Comparison of ENCODE assay signal across 8 cellular contexts in the genomic region with DNA sequence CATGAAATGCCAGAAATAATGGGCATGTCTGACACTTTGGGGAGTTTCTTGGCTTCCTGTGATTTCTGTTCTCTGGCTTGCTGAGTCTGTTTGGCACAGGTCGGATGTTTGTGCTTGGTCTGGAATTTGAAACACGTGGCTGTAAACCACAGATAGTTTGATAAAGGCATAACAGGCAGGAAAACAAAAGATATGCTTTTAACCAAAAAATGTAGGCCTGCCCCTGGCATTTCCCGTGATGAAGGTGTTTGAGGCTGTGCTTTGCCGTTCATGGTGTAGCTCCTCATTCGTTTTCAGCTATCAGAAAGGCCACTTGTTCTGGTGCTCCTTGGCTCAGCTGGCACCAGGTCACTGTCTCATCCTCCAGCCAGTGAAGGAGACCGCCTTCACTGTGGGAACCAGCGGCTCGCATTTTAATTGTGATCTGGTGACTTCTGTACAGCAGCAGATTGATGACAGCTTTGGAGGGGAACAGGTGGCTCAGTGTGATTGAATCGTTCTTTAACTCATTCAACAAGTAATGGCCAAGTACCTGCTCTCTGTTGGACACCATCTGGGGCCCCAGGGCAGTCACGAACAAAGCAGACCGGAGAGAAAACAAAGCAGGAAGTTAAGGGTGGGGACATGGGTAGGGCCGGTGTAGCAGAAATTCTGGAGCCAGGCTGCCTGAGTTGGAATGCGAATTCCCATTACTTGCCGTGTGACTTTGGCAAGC.
DNase-seq lines count a peak whose midpoint lies in the region; ATAC-seq and TF ChIP-seq lines count a peak whose summit lies in the region.

No MANE protein-coding gene starts in this region.

- TF ChIP-seq CTCF in RWPE2 (IDR thresholded peaks at IDR 0.05; ENCODE audit: poor library complexity, severe bottlenecking) (no peak), colonic mucosa (IDR thresholded peaks at IDR 0.05) (no peak)

- H3K27ac ChIP-seq in RWPE2 (ENCODE audit: poor library complexity, severe bottlenecking), result peak overlapping the region; percentile 94
- no peak overlapping the region for H3K27ac ChIP-seq in colonic mucosa
- peak overlapping the region; percentile 42 for H3K27ac ChIP-seq in mesodermal cell (ENCODE audit: low read depth, low read length, severe bottlenecking)

- no peaks in the 10 kb centered on the region for H3K36me3 ChIP-seq in RWPE2 (ENCODE audit: low read depth)
- no peaks in the 10 kb centered on the region for H3K36me3 ChIP-seq in colonic mucosa
- no peaks in the 10 kb centered on the region for H3K36me3 ChIP-seq in mesodermal cell (ENCODE audit: control insufficient read depth, insufficient read depth, low read length)

- H3K27me3 Mint-ChIP-seq in activated CD4-positive, alpha-beta T cell treated with anti-CD3 and anti-CD28 coated beads for 36 hours, result no peaks in the 10 kb centered on the region

- POLR2A ChIA-PET in activated CD4-positive, alpha-beta T cell treated with anti-CD3 and anti-CD28 coated beads for 36 hours (lab: Charles Lee), result no interaction called here

- CTCF ChIA-PET in activated CD4-positive, alpha-beta T cell treated with anti-CD3 and anti-CD28 coated beads for 36 hours (lab: Charles Lee), result interaction anchor here (0.8 to 1.1 kb wide), 2 partner anchors 83 to 92 kb away, joined by 3 to 4 read pairs; no protein-coding TSS in a partner anchor

- H3K4me3 ChIP-seq in RWPE2 (ENCODE audit: severe bottlenecking) (no peak overlapping the region), colonic mucosa (no peak overlapping the region), mesodermal cell (ENCODE audit: extremely low read depth, insufficient read depth, low read length, poor library complexity, severe bottlenecking) (no peak overlapping the region)

- peak overlapping the region; percentile 37 for H3K4me3 Mint-ChIP-seq in activated CD4-positive, alpha-beta T cell treated with anti-CD3 and anti-CD28 coated beads for 36 hours

- H3K27me3 ChIP-seq in RWPE2 (ENCODE audit: insufficient read depth, poor library complexity, severe bottlenecking) (no peaks in the 10 kb centered on the region), colonic mucosa (no peaks in the 10 kb centered on the region)

- peak; percentile 23 for ATAC-seq in activated CD4-positive, alpha-beta T cell treated with anti-CD3 and anti-CD28 coated beads for 36 hours
- peak; percentile 81 for ATAC-seq in RWPE2 (ENCODE audit: low read depth)
- no peak for ATAC-seq in GM21360 (IDR thresholded peaks at IDR 0.05; ENCODE audit: unreplicated experiment)
- no peak for ATAC-seq in activated CD4-positive, CD25-positive, alpha-beta regulatory T cell treated with anti-CD3 and anti-CD28 coated beads, Interleukin-2, amount 50 U/mL, for 24 hours

- H3K9me3 Mint-ChIP-seq in activated CD4-positive, alpha-beta T cell treated with anti-CD3 and anti-CD28 coated beads for 36 hours (ENCODE audit: low read depth), result peaks cover 16% of the 10 kb centered on the region

- peaks cover 79% of the 10 kb centered on the region for H3K4me1 Mint-ChIP-seq in activated CD4-positive, alpha-beta T cell treated with anti-CD3 and anti-CD28 coated beads for 36 hours

- peaks cover 47% of the 10 kb centered on the region for H3K4me1 ChIP-seq in RWPE2 (ENCODE audit: insufficient read depth, poor library complexity, severe bottlenecking)
- peaks cover 8% of the 10 kb centered on the region for H3K4me1 ChIP-seq in colonic mucosa
- peaks cover 25% of the 10 kb centered on the region for H3K4me1 ChIP-seq in mesodermal cell (ENCODE audit: control insufficient read depth, insufficient read depth, low read length, poor library complexity, severe bottlenecking)

- peak; percentile 33 for DNase-seq in activated CD4-positive, alpha-beta T cell treated with anti-CD3 and anti-CD28 coated beads for 36 hours
- DNase-seq in activated CD4-positive, alpha-beta T cell treated with anti-CD3 and anti-CD28 coated beads, Interleukin-2, amount 50 U/mL, for 4 hours, result no peak
- DNase-seq in RWPE2 (ENCODE audit: low spot score) (no peak), colonic mucosa (peak; percentile 58), NCI-H1930 (lab: John Stamatoyannopoulos, UW) (no peak)

- H3K9me3 ChIP-seq in RWPE2 (ENCODE audit: severe bottlenecking) (peaks cover 15% of the 10 kb centered on the region), colonic mucosa (no peaks in the 10 kb centered on the region), mesodermal cell (ENCODE audit: control insufficient read depth, low read length) (peaks cover 27% of the 10 kb centered on the region)

- intact Hi-C loops in activated CD4-positive, alpha-beta T cell treated with anti-CD3 and anti-CD28 coated beads for 36 hours (cut with DNase I, micrococcal nuclease), result loop anchor here in 1 of 2 experiments (10.0 kb wide), 1 partner anchor 323 kb away; a partner anchor contains a TSS
- intact Hi-C loops in colonic mucosa (cut with DNase I), result no loop called here

- peaks cover 21% of the 10 kb centered on the region for H3K36me3 Mint-ChIP-seq in activated CD4-positive, alpha-beta T cell treated with anti-CD3 and anti-CD28 coated beads for 36 hours (ENCODE audit: low read depth)

- no peak overlapping the region for H3K9ac ChIP-seq in colonic mucosa (ENCODE audit: low read depth in 2 of 2, low read length in 2 of 2)

- peak overlapping the region; percentile 90 for H3K27ac Mint-ChIP-seq in activated CD4-positive, alpha-beta T cell treated with anti-CD3 and anti-CD28 coated beads for 36 hours

- 74% methylated on average over 11 to 12 of the region's 14 CpGs for WGBS in mesodermal cell (ENCODE audit: insufficient coverage in 2 of 2), 2 experiments

Comparison
In these comparisons a context has a peak if more than half of its experiments do, and no peak if none do; other contexts are left out.
1. DNase-seq: peak in activated CD4-positive, alpha-beta T cell treated with anti-CD3 and anti-CD28 coated beads for 36 hours (single experiment) and colonic mucosa (single experiment); none in activated CD4-positive, alpha-beta T cell treated with anti-CD3 and anti-CD28 coated beads, Interleukin-2, amount 50 U/mL, for 4 hours (0 of 2), RWPE2 (single experiment) and NCI-H1930 (0 of 2).
2. ATAC-seq: peak in activated CD4-positive, alpha-beta T cell treated with anti-CD3 and anti-CD28 coated beads for 36 hours (single experiment) and RWPE2 (single experiment); none in GM21360 (single experiment) and activated CD4-positive, CD25-positive, alpha-beta regulatory T cell treated with anti-CD3 and anti-CD28 coated beads, Interleukin-2, amount 50 U/mL, for 24 hours (0 of 2).